4 cellular contexts compared by ENCODE assay signal in genomic region chr19:19946226-19946625, GRCh38. TPM values are rescaled to one million over a fixed set of nuclear protein-coding genes. Genes with fewer than 3 reads are reported as not detected.
"Had no signal": no experiment of that assay in that cellular context is flagged by ENCODE, and none has a peak within 500 bp of the region (broad histone marks: within the 10 kb centered on the region; RNA-seq: fewer than 3 reads in every experiment).

No MANE protein-coding gene starts in this region.

- ATAC-seq: GM12878 had no signal

- DNase-seq: GDM1, GF-D8 had no signal

RNA-seq across cellular contexts. Expression of gene ZNF93, which starts 45.5 kb away (rescaled TPM):
- total RNA-seq: G401 had no signal
